ENCODE assay signal across 8 cellular contexts in the genomic region with DNA sequence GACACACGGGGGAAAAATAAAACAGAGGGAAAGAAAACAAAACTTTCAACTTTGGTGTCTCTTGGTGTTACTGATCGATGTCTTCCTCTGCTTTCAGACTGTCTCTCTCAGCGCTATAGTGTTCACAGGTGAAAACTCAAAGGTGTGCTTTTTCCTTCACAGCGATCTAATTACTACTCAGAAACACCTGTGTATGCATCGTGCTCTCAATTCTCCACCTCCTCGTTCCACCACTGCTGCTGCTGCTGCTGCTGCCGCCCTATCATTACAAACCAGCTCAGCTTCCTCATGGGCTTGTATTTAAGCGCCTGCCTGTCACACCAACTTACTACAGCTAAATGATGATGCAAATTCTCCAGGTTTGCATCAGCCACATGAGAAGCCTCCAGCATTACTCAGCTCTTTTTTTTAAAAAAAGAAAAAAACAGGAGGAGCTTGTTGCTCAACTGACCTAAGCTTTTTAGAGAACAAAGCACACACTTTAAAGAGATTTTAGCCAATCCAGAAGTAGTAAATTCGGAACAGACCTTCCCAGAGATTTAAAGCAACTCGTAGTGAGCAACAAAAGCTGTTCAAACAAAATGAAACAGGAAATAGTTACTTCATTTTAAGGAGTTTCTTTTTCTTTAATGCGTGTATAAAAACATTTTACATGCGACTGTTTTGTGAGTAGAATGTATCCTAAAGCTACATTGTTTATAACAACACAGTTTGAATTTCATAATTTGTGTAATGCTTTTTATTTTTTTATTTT. TPM values are rescaled to one million over a fixed set of nuclear protein-coding genes. Genes with fewer than 3 reads are reported as not detected.
A peak's percentile ranks its signal among the peaks of the same experiment; 100 is the strongest.
DNase-seq lines count a peak whose midpoint lies in the region; ATAC-seq lines count a peak whose summit lies in the region.

A gene (minus strand): TSS at position 274 of the 754 bp plus-strand sequence. CDS start 280 bp downstream, outside the sequence.

- peak within 1 kb of the TSS; percentile 54 for H3K4me2 ChIP-seq in mesendoderm (ENCODE audit: low read length)

- no peaks in the 10 kb centered on the region for H3K27me3 Mint-ChIP-seq in CD4-positive, CD25-positive, alpha-beta regulatory T cell

- no peaks in the 10 kb centered on the region for H3K9me3 ChIP-seq in CD4-positive, CD25-positive, alpha-beta regulatory T cell (ENCODE audit: control insufficient read depth in 2 of 2, low read length in 2 of 2)

- H3K79me1 ChIP-seq in mesendoderm (ENCODE audit: low read length), result peaks cover 1% of the 10 kb centered on the region

- no peaks in the 10 kb centered on the region for H3K27me3 ChIP-seq in CD4-positive, CD25-positive, alpha-beta regulatory T cell (ENCODE audit: control insufficient read depth, insufficient read depth, low read length)
- H3K27me3 ChIP-seq in mesendoderm (ENCODE audit: insufficient read depth, low read length, poor library complexity), result no peaks in the 10 kb centered on the region

- WGBS in mesendoderm (ENCODE audit: extremely low coverage, insufficient coverage, low lambda C conversion rate), result no CpG with 5 or more reads among the region's 12 CpGs

- H2BK15ac ChIP-seq in mesendoderm (replicated peaks; ENCODE audit: low read depth), result no peak within 1 kb of the TSS

- no peak within 1 kb of the TSS for H2AK5ac ChIP-seq in mesendoderm (ENCODE audit: low read length)

- H3K9ac ChIP-seq in mesendoderm (ENCODE audit: low read length), result peak within 1 kb of the TSS; percentile 76

- H3K27ac ChIP-seq in CD4-positive, CD25-positive, alpha-beta regulatory T cell (ENCODE audit: insufficient read depth, low read length, poor library complexity, severe bottlenecking), result peak within 1 kb of the TSS; percentile 60
- peak within 1 kb of the TSS; percentile 74 for H3K27ac ChIP-seq in mesendoderm (ENCODE audit: low read depth, low read length)

- H2BK120ac ChIP-seq in mesendoderm (ENCODE audit: low read depth, low read length), result peak within 1 kb of the TSS; percentile 36

- H3K4ac ChIP-seq in mesendoderm (ENCODE audit: low read depth, low read length), result peak within 1 kb of the TSS; percentile 77

- DNase-seq in CD4-positive, CD25-positive, alpha-beta regulatory T cell, result peak in 2 of 3 donors; percentile 17 to 90
- DNase-seq in NCI-H2227 (lab: John Stamatoyannopoulos, UW; ENCODE audit: unreplicated experiment) (peak; percentile 72), mesendoderm (peak; percentile 99)
- peak; percentile 65 for DNase-seq in activated CD4-positive, alpha-beta T cell treated with anti-CD3 and anti-CD28 coated beads for 48 hours
- peak; percentile 12 for DNase-seq in stimulated activated naive CD4-positive, alpha-beta T cell treated with Interleukin-2 at 50 U/mL for 16 hours (lab: John Stamatoyannopoulos, UW)

- H3K79me2 ChIP-seq in mesendoderm (ENCODE audit: control insufficient read depth, insufficient read depth, low read length), result peaks cover 24% of the 10 kb centered on the region

- H3K4me1 ChIP-seq in CD4-positive, CD25-positive, alpha-beta regulatory T cell (ENCODE audit: control insufficient read depth, insufficient read depth, low read length, poor library complexity, severe bottlenecking), result no peaks in the 10 kb centered on the region
- H3K4me1 ChIP-seq in mesendoderm (ENCODE audit: control insufficient read depth, low read depth, low read length), result no peaks in the 10 kb centered on the region

- no peak within 1 kb of the TSS for H4K8ac ChIP-seq in mesendoderm (ENCODE audit: low read depth, low read length)

- peak within 1 kb of the TSS; percentile 41 for H3K4me3 ChIP-seq in CD4-positive, CD25-positive, alpha-beta regulatory T cell (ENCODE audit: low read depth, low read length)
- peak within 1 kb of the TSS; percentile 80 for H3K4me3 ChIP-seq in mesendoderm (ENCODE audit: low read length)

- in situ Hi-C loops in endometrial microvascular endothelial cells (cut with HindIII; ENCODE audit: inconsistent ontology term, low pct_unique_long_range_greater_than_20kb, low sequenced_read_pairs), result no loop called here

- H3K4me3 Mint-ChIP-seq in CD4-positive, CD25-positive, alpha-beta regulatory T cell, result peak within 1 kb of the TSS; percentile 45 to 93 (median 75)

- H2BK5ac ChIP-seq in mesendoderm (ENCODE audit: low read length), result peak within 1 kb of the TSS; percentile 62

- peak within 1 kb of the TSS in 2 of 3 donors; percentile 15 to 75 for H3K27ac Mint-ChIP-seq in CD4-positive, CD25-positive, alpha-beta regulatory T cell

- peaks cover 0 to 11% (median 8%) of the 10 kb centered on the region in 4 donors for H3K4me1 Mint-ChIP-seq in CD4-positive, CD25-positive, alpha-beta regulatory T cell

- peak within 1 kb of the TSS; percentile 25 for H3K18ac ChIP-seq in mesendoderm (ENCODE audit: low read length)

- H4K5ac ChIP-seq in mesendoderm (ENCODE audit: low read length), result no peak within 1 kb of the TSS

- ATAC-seq in CD4-positive, CD25-positive, alpha-beta regulatory T cell (ENCODE audit: low read depth in 2 of 2), result peak; percentile 70 to 77
- ATAC-seq in GM19043 (IDR thresholded peaks at IDR 0.05; ENCODE audit: low read depth, unreplicated experiment) (peak; percentile 98), HG03196 (IDR thresholded peaks at IDR 0.05; ENCODE audit: unreplicated experiment) (peak; percentile 99)

- no peaks in the 10 kb centered on the region for H3K36me3 Mint-ChIP-seq in CD4-positive, CD25-positive, alpha-beta regulatory T cell

- no peaks in the 10 kb centered on the region for H3K9me3 Mint-ChIP-seq in CD4-positive, CD25-positive, alpha-beta regulatory T cell

- H3K56ac ChIP-seq in mesendoderm (ENCODE audit: low read length), result peak within 1 kb of the TSS; percentile 96

- H3K36me3 ChIP-seq in CD4-positive, CD25-positive, alpha-beta regulatory T cell (ENCODE audit: control insufficient read depth, insufficient read depth, low read length), result no peaks in the 10 kb centered on the region
- no peaks in the 10 kb centered on the region for H3K36me3 ChIP-seq in mesendoderm (ENCODE audit: control insufficient read depth, insufficient read depth, low read length)

- peak within 1 kb of the TSS; percentile 81 for H3K23ac ChIP-seq in mesendoderm (ENCODE audit: low read length)

RNA-seq across cellular contexts. Expression of the gene that starts here (rescaled TPM):
- 0.07 TPM for total RNA-seq in CD4-positive, CD25-positive, alpha-beta regulatory T cell
- under 1 TPM in 1 of 4 donors, not detected in 3; 0.02 TPM for polyA plus RNA-seq in CD4-positive, CD25-positive, alpha-beta regulatory T cell
- total RNA-seq in endometrial microvascular endothelial cells (ENCODE audit: inconsistent ontology term), result 93.4 TPM
- 23.6 TPM for polyA plus RNA-seq in mesendoderm (2013, experiment 1 of 2)
- 23.4 TPM for polyA plus RNA-seq in mesendoderm (2013, experiment 2 of 2)

Comparison
In these comparisons a context has a peak if more than half of its experiments do, and no peak if none do; other contexts are left out.
1. Peak in every context shown above with its lines: DNase-seq, ATAC-seq, H3K4me3 ChIP-seq and H3K27ac ChIP-seq.
2. RNA of the gene that starts here (total RNA-seq): 93.4 TPM in endometrial microvascular endothelial cells (single experiment); 0.07 TPM in CD4-positive, CD25-positive, alpha-beta regulatory T cell (single experiment); every median in the first group is over 10 times any median in the second.
3. Peak in DNase-seq, ATAC-seq, H3K4me3 ChIP-seq and H3K27ac ChIP-seq in CD4-positive, CD25-positive, alpha-beta regulatory T cell; RNA of the gene not detected or under 1 TPM.
4. DNase-seq: peak in every context shown above with its lines; median percentile 99 in mesendoderm; 72 in NCI-H2227; 65 in activated CD4-positive, alpha-beta T cell treated with anti-CD3 and anti-CD28 coated beads for 48 hours; 54 in CD4-positive, CD25-positive, alpha-beta regulatory T cell; 12 in stimulated activated naive CD4-positive, alpha-beta T cell treated with Interleukin-2 at 50 U/mL for 16 hours.